Comparison of ENCODE assay signal across 8 cellular contexts in the genomic region with DNA sequence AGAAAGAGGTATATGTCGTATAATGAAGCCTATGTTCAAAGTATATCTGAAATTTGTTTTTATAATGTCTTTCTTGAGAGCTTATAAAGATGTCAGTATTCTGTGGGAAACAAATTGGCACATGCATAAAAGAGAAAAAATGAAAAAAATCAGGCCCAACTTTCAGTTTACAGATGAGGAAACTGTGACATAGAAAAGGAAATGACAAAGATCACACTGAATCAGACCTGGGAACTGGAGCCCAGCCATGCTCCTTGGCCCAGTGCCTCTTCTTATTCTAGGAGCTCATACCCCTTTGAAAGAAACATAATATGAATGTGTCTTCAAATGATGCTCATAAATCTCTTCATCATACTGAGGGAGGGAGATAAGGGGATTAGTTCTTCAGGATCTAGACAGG. TPM values are rescaled to one million over a fixed set of nuclear protein-coding genes. Genes with fewer than 3 reads are reported as not detected.
DNase-seq lines count a peak whose midpoint lies in the region; ATAC-seq, FAIRE-seq and TF ChIP-seq lines count a peak whose summit lies in the region.

No MANE protein-coding gene starts in this region.

- H3K9ac ChIP-seq in BLaER1 treated with 17β-estradiol and CSF1 and Interleukin-3, amounts not matched to agents 10 nM and 100 nM = no peak overlapping the region; a peak in 1 of 22 replicates
- H3K9ac ChIP-seq in GM12878 (ENCODE audit: control insufficient read depth, insufficient read depth, low read length) = peak overlapping the region; percentile 100

- H2AFZ ChIP-seq in GM12878 (ENCODE audit: control insufficient read depth, low read depth, low read length) = no peak overlapping the region

- peak overlapping the region in 7 of 11 experiments; percentile 88 to 96 (median 94); a peak in 11 of 22 replicates for H3K27ac ChIP-seq in BLaER1 treated with 17β-estradiol and CSF1 and Interleukin-3, amounts not matched to agents 10 nM and 100 nM
- H3K27ac ChIP-seq in KOPT-K1 (ENCODE audit: low read depth, low read length, poor library complexity, severe bottlenecking) = peak overlapping the region; percentile 83
- H3K27ac ChIP-seq in GM12878 (ENCODE audit: control insufficient read depth, insufficient read depth) = no peak overlapping the region

- DNase-seq in GM12878 (ENCODE audit: low read depth, low spot score) (no peak), memory B cell (ENCODE audit: low spot score in 2 of 2) (no peak), NCI-H2029 treated with DMSO at 0.1 percent for 48 hours (lab: John Stamatoyannopoulos, UW) (no peak), 8988T (no peak)

- 48% methylated on average over 1 of the region's 1 CpG for WGBS in GM12878 (ENCODE audit: insufficient coverage, insufficient replicate concordance, low lambda C conversion rate, missing lambda C conversion rate)

- no peak for ATAC-seq in GM12878
- ATAC-seq in memory B cell (ENCODE audit: low read depth) = no peak
- no peak for ATAC-seq in HG03175 (IDR thresholded peaks at IDR 0.05; ENCODE audit: unreplicated experiment)
- no peak for ATAC-seq in GM19455 (IDR thresholded peaks at IDR 0.05; ENCODE audit: unreplicated experiment)

- no peaks in the 10 kb centered on the region for H3K27me3 ChIP-seq in BLaER1 treated with 17β-estradiol and CSF1 and Interleukin-3, amounts not matched to agents 10 nM and 100 nM
- H3K27me3 ChIP-seq in GM12878 (replicated peaks in 1 of 2; ENCODE audit: control insufficient read depth in 2 of 2, insufficient read depth in 2 of 2, low read length in 1 of 2) = no peaks in the 10 kb centered on the region

- peaks cover 7% of the 10 kb centered on the region for H3K4me1 Mint-ChIP-seq in memory B cell

- peak overlapping the region; percentile 84 to 98 (median 93) for H3K4me2 ChIP-seq in BLaER1 treated with 17β-estradiol and CSF1 and Interleukin-3, amounts not matched to agents 10 nM and 100 nM
- H3K4me2 ChIP-seq in GM12878 (ENCODE audit: control insufficient read depth, insufficient read depth) = peak overlapping the region; percentile 82

- H3K4me3 ChIP-seq in BLaER1 treated with 17β-estradiol and CSF1 and Interleukin-3, amounts not matched to agents 10 nM and 100 nM = peak overlapping the region in 9 of 10 experiments; percentile 71 to 86 (median 81); a peak in 16 of 20 replicates
- H3K4me3 ChIP-seq in GM12878 = peak overlapping the region; percentile 77

- SMC1A ChIA-PET in GM12878 (lab: Charles Lee; ENCODE audit: uncharacterized antibody, unreplicated experiment) = interaction anchor here (0.6 to 3.6 kb wide), 5 partner anchors 8 to 792 kb away, joined by 3 to 15 read pairs (median 4); no protein-coding TSS in a partner anchor

- intact Hi-C loops in GM12878 (cut with micrococcal nuclease; ENCODE audit: unreplicated experiment) = no loop called here

- TF ChIP-seq RAD21 in GM12878 (IDR thresholded peaks at IDR 0.05; ENCODE audit: insufficient read depth, low read depth, low read length) = no peak

- H3K4me1 ChIP-seq in BLaER1 treated with 17β-estradiol and CSF1 and Interleukin-3, amounts not matched to agents 10 nM and 100 nM = peaks cover 10 to 39% (median 30%) of the 10 kb centered on the region in 10 experiments
- H3K4me1 ChIP-seq in GM12878 (ENCODE audit: control insufficient read depth, insufficient read depth, low read length) = no peaks in the 10 kb centered on the region

- H3K4me3 Mint-ChIP-seq in memory B cell = peak overlapping the region; percentile 29

- H3K36me3 ChIP-seq in BLaER1 treated with 17β-estradiol and CSF1 and Interleukin-3, amounts not matched to agents 10 nM and 100 nM = peaks cover 9 to 42% (median 26%) of the 10 kb centered on the region in 11 experiments; a peak in 21 of 22 replicates
- peaks cover 28% of the 10 kb centered on the region for H3K36me3 ChIP-seq in KOPT-K1 (ENCODE audit: insufficient read depth, low read length)
- H3K36me3 ChIP-seq in GM12878 (ENCODE audit: control insufficient read depth in 2 of 2, insufficient read depth in 2 of 2, low read length in 1 of 2) = 0 out of 4 replicates have a peak, but pooled peaks cover 0 to 3% of the 10 kb centered on the region in 2 experiments

- no peak for TF ChIP-seq EP300 in GM12878 (IDR thresholded peaks at IDR 0.05; ENCODE audit: borderline replicate concordance in 1 of 2, control insufficient read depth in 1 of 2, low read depth in 2 of 2, low read length in 2 of 2)

- POLR2A ChIA-PET in GM12878 (lab: Charles Lee) = interaction anchor here (1.9 kb wide), 1 partner anchor 99 kb away, joined by 5 read pairs; no protein-coding TSS in a partner anchor

- H3K36me3 Mint-ChIP-seq in memory B cell = no peaks in the 10 kb centered on the region

- no peaks in the 10 kb centered on the region for H3K9me3 ChIP-seq in BLaER1 treated with 17β-estradiol and CSF1 and Interleukin-3, amounts not matched to agents 10 nM and 100 nM (replicated peaks in 1 of 11)
- no peaks in the 10 kb centered on the region for H3K9me3 ChIP-seq in KOPT-K1 (ENCODE audit: insufficient read depth, low read length, poor library complexity, severe bottlenecking)
- no peaks in the 10 kb centered on the region for H3K9me3 ChIP-seq in GM12878 (replicated peaks; ENCODE audit: control insufficient read depth, insufficient read depth, low read length)

- H4K20me1 ChIP-seq in BLaER1 treated with 17β-estradiol and CSF1 and Interleukin-3, amounts not matched to agents 10 nM and 100 nM = 0 out of 22 replicates have a peak, but pooled peaks cover 0 to 7% (median 0%) of the 10 kb centered on the region in 11 experiments
- H4K20me1 ChIP-seq in GM12878 (ENCODE audit: control insufficient read depth, insufficient read depth) = no peaks in the 10 kb centered on the region

- no TSS peak for BruUV-seq in GM12878 (replicated peaks; lab: Mats Ljungman, UMichigan)

- H3K27me3 Mint-ChIP-seq in memory B cell = no peaks in the 10 kb centered on the region

- in situ Hi-C loops in GM12878 (cut with MboI) = loop anchor here (5.0 kb wide), 1 partner anchor 103 kb away; no protein-coding TSS in a partner anchor

- no peak for TF ChIP-seq CTCF in GM12878 (IDR thresholded peaks at IDR 0.05 in 2 of 3, conservative IDR thresholded peaks at IDR 0.05 in 1 of 3; ENCODE audit: control insufficient read depth in 2 of 3, extremely low read depth in 1 of 3, insufficient read depth in 1 of 3, low read depth in 3 of 3, low read length in 3 of 3)

- CTCF ChIA-PET in GM12878 (lab: Yijun Ruan, JAX) = interaction anchor here (0.6 to 1.6 kb wide), 4 partner anchors 9 to 523 kb away, joined by 3 to 10 read pairs (median 6); no protein-coding TSS in a partner anchor

- peaks cover 14% of the 10 kb centered on the region for H3K79me2 ChIP-seq in GM12878 (ENCODE audit: control insufficient read depth, insufficient read depth, low read length)

- no peak for TF ChIP-seq POLR2A in GM12878 (IDR thresholded peaks at IDR 0.05; ENCODE audit: low read depth, low read length)

- peaks cover 3% of the 10 kb centered on the region for H3K9me3 Mint-ChIP-seq in memory B cell

- FAIRE-seq in GM12878 (lab: Jason Lieb, UNC) = no peak

- H3K27ac Mint-ChIP-seq in memory B cell = no peak overlapping the region

- RAD21 ChIA-PET in GM12878 (lab: Charles Lee; ENCODE audit: unreplicated experiment) = interaction anchor here (2.2 kb wide), 1 partner anchor 113 kb away, joined by 13 read pairs; no protein-coding TSS in a partner anchor

TF ChIP-seq in GM12878, 131 proteins besides CTCF, POLR2A, EP300 and RAD21:
- TF ChIP-seq NFIC (IDR thresholded peaks at IDR 0.05; ENCODE audit: low read depth, low read length) (0 out of 2 replicates have a peak, but pooled peaks have one; percentile 0), IKZF1 (conservative IDR thresholded peaks at IDR 0.05) (no peak)

RNA-seq across cellular contexts. Expression of a gene that starts 48.4 kb away (rescaled TPM):
- 9.1 and 10.0 TPM in 2 replicates for total RNA-seq in GM12878 (2013; cell fraction: nucleolus; rRNA removed)
- total RNA-seq in GM12878 (2014; rRNA removed) (4.0 and 7.6 TPM in 2 replicates), GM12878 (2014; rRNA removed; fragmentation: Illumina TruSeq; extraction: Trizol) (2.9 and 3.1 TPM in 2 replicates), GM12878 (2021) (7.3 and 8.4 TPM in 2 replicates)
- 4.9 TPM for polyA plus RNA-seq in GM12878 (2011; ENCODE audit: low read depth)
- polyA plus RNA-seq in GM12878 (2011; rRNA removed) (0.57 and 0.69 TPM in 2 replicates), GM12878 (2014; fragmentation: Illumina TruSeq; extraction: Trizol) (2.9 and 4.9 TPM in 2 replicates), GM12878 (2014; fragmentation: Nextera tagmentation; extraction: Ambion mirVana) (1 to 10 TPM in 1 of 2 experiments, under 1 TPM in 1; 0.89 to 1.1 TPM), GM12878 (2014; rRNA removed) (7.7 and 8.3 TPM in 2 replicates), GM12878 (2016; fragmentation: Nextera tagmentation; extraction: Ambion mirVana) (1 to 10 TPM; 1.9 to 4.1 TPM)
- polyA plus RNA-seq in GM12878 (2011; cell fraction: cytosol; rRNA removed) = 1.1 and 1.2 TPM in 2 replicates
- 5.0 and 5.2 TPM in 2 replicates for polyA plus RNA-seq in GM12878 (2011; cell fraction: nucleus; rRNA removed)
- polyA plus RNA-seq in GM12878 (2012) = 6.6 and 7.0 TPM in 2 replicates
- polyA minus RNA-seq in GM12878 (2011; rRNA and poly(A)+ RNA removed) = 0.51 and 2.2 TPM in 2 replicates
- polyA minus RNA-seq in GM12878 (2011; cell fraction: cytosol; rRNA and poly(A)+ RNA removed) = 1.3 TPM in 1 of 2 replicates, not detected in the other
- 1.1 and 1.5 TPM in 2 replicates for polyA minus RNA-seq in GM12878 (2011; cell fraction: nucleus; rRNA and poly(A)+ RNA removed)
